In genomic region chr6:126550323-126550722, GRCh38 we compare ENCODE assay signal across 1 cellular context.
TF ChIP-seq lines count a peak whose summit lies in the region.

No MANE protein-coding gene starts in this region.

TF ChIP-seq in HCT116, 20 proteins besides CTCF, POLR2A, EP300 and RAD21 (continued from another document):
- TF ChIP-seq ZNF274 (IDR thresholded peaks at IDR 0.05; ENCODE audit: low read depth, low read length) (no peak), SP1 (IDR thresholded peaks at IDR 0.05; ENCODE audit: low read depth) (no peak)
